In genomic region chr1:42963378-42964005, GRCh38 we compare ENCODE assay signal across 1 cellular context.
TF ChIP-seq lines count a peak whose summit lies in the region.

No MANE protein-coding gene starts in this region.

TF ChIP-seq in K562, 482 proteins besides CTCF, POLR2A, EP300 and RAD21 (continued from another document and continues in another):
- TF ChIP-seq ZNF318 (IDR thresholded peaks at IDR 0.05; ENCODE audit: borderline replicate concordance in 1 of 2, low read depth in 1 of 2) (peak in 1 of 2 experiments; percentile 93; a peak in 2 of 4 replicates), ZBTB5 (IDR thresholded peaks at IDR 0.05) (peak; percentile 26; the same call in 1 of the 2 replicates), MYC (IDR thresholded peaks at IDR 0.05; ENCODE audit: low read depth, low read length) (peak; percentile 73), MYC (CRISPR knock-in tag; IDR thresholded peaks at IDR 0.05; ENCODE audit: borderline replicate concordance, low read depth) (no peak), PHF21A (IDR thresholded peaks at IDR 0.05; ENCODE audit: borderline replicate concordance, low read depth) (peak; percentile 39; the same call in 1 of the 2 replicates), ZNF511 (CRISPR knock-in tag; IDR thresholded peaks at IDR 0.05) (no peak), NCOA2 (IDR thresholded peaks at IDR 0.05; ENCODE audit: partially characterized antibody in 2 of 2) (no peak), CCAR2 (IDR thresholded peaks at IDR 0.05; ENCODE audit: low read depth, low read length) (no peak), ZBTB7A (IDR thresholded peaks at IDR 0.05; ENCODE audit: borderline replicate concordance, control insufficient read depth, low read depth, low read length) (peak; percentile 99), RFX1 (IDR thresholded peaks at IDR 0.05) (peak; percentile 76; the same call in 1 of the 2 replicates), ZNF140 (CRISPR knock-in tag; IDR thresholded peaks at IDR 0.05) (no peak), NCOA4 (IDR thresholded peaks at IDR 0.05; ENCODE audit: partially characterized antibody) (no peak), HMGN3 (IDR thresholded peaks at IDR 0.05; ENCODE audit: borderline replicate concordance, extremely low read depth, insufficient read length, low read depth, low read length) (peak; percentile 94), MITF (IDR thresholded peaks at IDR 0.05) (peak; percentile 80; the same call in 1 of the 2 replicates), ZNF639 (CRISPR knock-in tag; conservative IDR thresholded peaks at IDR 0.05 in 1 of 2, IDR thresholded peaks at IDR 0.05 in 1 of 2) (peak in 1 of 2 experiments; percentile 74; a peak in 1 of 4 replicates), NR2C2 (CRISPR knock-in tag; IDR thresholded peaks at IDR 0.05) (peak; percentile 67), NR2C2 (tag; IDR thresholded peaks at IDR 0.05) (peak; percentile 70), ZNF444 (CRISPR knock-in tag; IDR thresholded peaks at IDR 0.05) (peak; percentile 58; the same call in 1 of the 2 replicates), E2F4 (CRISPR knock-in tag; IDR thresholded peaks at IDR 0.05; ENCODE audit: low read depth) (no peak; the same call in 1 of the 2 replicates), ZNF146 (CRISPR knock-in tag; IDR thresholded peaks at IDR 0.05; ENCODE audit: unreplicated experiment) (no peak), HDGF (IDR thresholded peaks at IDR 0.05) (peak; percentile 99), GTF2E2 (tag; IDR thresholded peaks at IDR 0.05) (no peak), CGGBP1 (CRISPR knock-in tag; IDR thresholded peaks at IDR 0.05) (no peak), SMC3 (conservative IDR thresholded peaks at IDR 0.05; ENCODE audit: insufficient read depth, low read depth, low read length) (0 out of 2 replicates have a peak, but pooled peaks have one; percentile 3)
- TF ChIP-seq, protein P1, sequence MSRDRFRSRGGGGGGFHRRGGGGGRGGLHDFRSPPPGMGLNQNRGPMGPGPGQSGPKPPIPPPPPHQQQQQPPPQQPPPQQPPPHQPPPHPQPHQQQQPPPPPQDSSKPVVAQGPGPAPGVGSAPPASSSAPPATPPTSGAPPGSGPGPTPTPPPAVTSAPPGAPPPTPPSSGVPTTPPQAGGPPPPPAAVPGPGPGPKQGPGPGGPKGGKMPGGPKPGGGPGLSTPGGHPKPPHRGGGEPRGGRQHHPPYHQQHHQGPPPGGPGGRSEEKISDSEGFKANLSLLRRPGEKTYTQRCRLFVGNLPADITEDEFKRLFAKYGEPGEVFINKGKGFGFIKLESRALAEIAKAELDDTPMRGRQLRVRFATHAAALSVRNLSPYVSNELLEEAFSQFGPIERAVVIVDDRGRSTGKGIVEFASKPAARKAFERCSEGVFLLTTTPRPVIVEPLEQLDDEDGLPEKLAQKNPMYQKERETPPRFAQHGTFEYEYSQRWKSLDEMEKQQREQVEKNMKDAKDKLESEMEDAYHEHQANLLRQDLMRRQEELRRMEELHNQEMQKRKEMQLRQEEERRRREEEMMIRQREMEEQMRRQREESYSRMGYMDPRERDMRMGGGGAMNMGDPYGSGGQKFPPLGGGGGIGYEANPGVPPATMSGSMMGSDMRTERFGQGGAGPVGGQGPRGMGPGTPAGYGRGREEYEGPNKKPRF (IDR thresholded peaks at IDR 0.05; ENCODE audit: low read depth, low read length), result no peak
- TF ChIP-seq, protein P2, sequence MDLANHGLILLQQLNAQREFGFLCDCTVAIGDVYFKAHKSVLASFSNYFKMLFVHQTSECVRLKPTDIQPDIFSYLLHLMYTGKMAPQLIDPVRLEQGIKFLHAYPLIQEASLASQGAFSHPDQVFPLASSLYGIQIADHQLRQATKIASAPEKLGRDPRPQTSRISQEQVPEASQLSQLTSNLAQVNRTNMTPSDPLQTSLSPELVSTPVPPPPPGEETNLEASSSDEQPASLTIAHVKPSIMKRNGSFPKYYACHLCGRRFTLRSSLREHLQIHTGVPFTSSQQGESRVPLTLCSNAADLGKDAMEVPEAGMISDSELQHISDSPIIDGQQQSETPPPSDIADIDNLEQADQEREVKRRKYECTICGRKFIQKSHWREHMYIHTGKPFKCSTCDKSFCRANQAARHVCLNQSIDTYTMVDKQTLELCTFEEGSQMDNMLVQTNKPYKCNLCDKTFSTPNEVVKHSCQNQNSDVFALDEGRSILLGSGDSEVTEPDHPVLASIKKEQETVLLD (IDR thresholded peaks at IDR 0.05), result peak; percentile 72
- TF ChIP-seq, protein P3, sequence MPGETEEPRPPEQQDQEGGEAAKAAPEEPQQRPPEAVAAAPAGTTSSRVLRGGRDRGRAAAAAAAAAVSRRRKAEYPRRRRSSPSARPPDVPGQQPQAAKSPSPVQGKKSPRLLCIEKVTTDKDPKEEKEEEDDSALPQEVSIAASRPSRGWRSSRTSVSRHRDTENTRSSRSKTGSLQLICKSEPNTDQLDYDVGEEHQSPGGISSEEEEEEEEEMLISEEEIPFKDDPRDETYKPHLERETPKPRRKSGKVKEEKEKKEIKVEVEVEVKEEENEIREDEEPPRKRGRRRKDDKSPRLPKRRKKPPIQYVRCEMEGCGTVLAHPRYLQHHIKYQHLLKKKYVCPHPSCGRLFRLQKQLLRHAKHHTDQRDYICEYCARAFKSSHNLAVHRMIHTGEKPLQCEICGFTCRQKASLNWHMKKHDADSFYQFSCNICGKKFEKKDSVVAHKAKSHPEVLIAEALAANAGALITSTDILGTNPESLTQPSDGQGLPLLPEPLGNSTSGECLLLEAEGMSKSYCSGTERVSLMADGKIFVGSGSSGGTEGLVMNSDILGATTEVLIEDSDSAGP (CRISPR knock-in tag; IDR thresholded peaks at IDR 0.05), result peak; percentile 83
